In genomic region chr5:173970878-173971650, GRCh38 we compare ENCODE assay signal across 19 cellular contexts. TPM values are rescaled to one million over a fixed set of nuclear protein-coding genes. Genes with fewer than 3 reads are reported as not detected.
DNase-seq lines count a peak whose midpoint lies in the region; ATAC-seq and TF ChIP-seq lines count a peak whose summit lies in the region.
"Had no signal": no experiment of that assay in that cellular context is flagged by ENCODE, and none has a peak within 500 bp of the region (broad histone marks: within the 10 kb centered on the region; RNA-seq: fewer than 3 reads in every experiment).

No MANE protein-coding gene starts in this region.

- intact Hi-C loops in left ventricle myocardium inferior (cut with micrococcal nuclease): no loop called here
- intact Hi-C loops in heart left ventricle (cut with DNase I): loop anchor here in 8 of 10 donors (2.0 to 10.0 kb wide), 6 partner anchors 74 to 346 kb away; partner anchors contain the start of gene CPEB4 (in 1 of the 8)
- intact Hi-C loops in uterus (cut with DNase I; ENCODE audit: low total_unique reads): loop anchor here (5.0 kb wide), 1 partner anchor 349 kb away; no protein-coding TSS in a partner anchor
- intact Hi-C loops in lower leg skin (cut with DNase I; ENCODE audit: low total_unique reads): loop anchor here (5.0 kb wide), 1 partner anchor 354 kb away; the partner anchor contains the start of gene BOD1

- H3K27me3 ChIP-seq in left ventricle myocardium inferior (ENCODE audit: low read depth) (no peaks in the 10 kb centered on the region), heart left ventricle (peaks cover 0 to 4% (median 0%) of the 10 kb centered on the region in 9 donors), endodermal cell (ENCODE audit: control insufficient read depth, insufficient read depth, low read length, poor library complexity, severe bottlenecking) (no peaks in the 10 kb centered on the region), uterus (no peaks in the 10 kb centered on the region)
- H3K27me3 ChIP-seq: body of pancreas, testis had no signal

- TF ChIP-seq CTCF in left ventricle myocardium inferior (IDR thresholded peaks at IDR 0.05; ENCODE audit: borderline replicate concordance) (no peak), heart left ventricle (IDR thresholded peaks at IDR 0.05) (no peak), endodermal cell (conservative IDR thresholded peaks at IDR 0.05) (peak; percentile 52), uterus (IDR thresholded peaks at IDR 0.05) (no peak), lower leg skin (IDR thresholded peaks at IDR 0.05) (no peak)

- H3K9ac ChIP-seq in endodermal cell (ENCODE audit: extremely low read depth, low read length, poor library complexity, severe bottlenecking): no peak overlapping the region

- no peaks in the 10 kb centered on the region for H3K36me3 Mint-ChIP-seq in endodermal cell (ENCODE audit: low read depth)
- H3K36me3 Mint-ChIP-seq: activated CD8-positive, alpha-beta memory T cell treated with anti-CD3 and anti-CD28 coated beads, Interleukin-2, amount 10 ng/mL, durations not matched to agents 7 days and 5 days; naive thymus-derived CD8-positive, alpha-beta T cell had no signal

- no peaks in the 10 kb centered on the region for H3K36me3 ChIP-seq in left ventricle myocardium inferior
- H3K36me3 ChIP-seq in heart left ventricle: no peaks in the 10 kb centered on the region
- H3K36me3 ChIP-seq in endodermal cell (ENCODE audit: control insufficient read depth, insufficient read depth, low read length): no peaks in the 10 kb centered on the region
- H3K36me3 ChIP-seq in uterus: no peaks in the 10 kb centered on the region

- DNase-seq in left ventricle myocardium inferior (no peak), heart left ventricle (no peak), NCI-H69 (lab: John Stamatoyannopoulos, UW) (peak; percentile 15), endodermal cell (peak; percentile 63), uterus (peak; percentile 34 to 38), lower leg skin (ENCODE audit: low spot score in 2 of 2) (no peak), NCI-H345 treated with DMSO at 0.1 percent for 48 hours (lab: John Stamatoyannopoulos, UW; ENCODE audit: unreplicated experiment) (no peak)
- DNase-seq: activated B cell treated with CpG ODN at 0.5 μM for 24 hours; activated CD8-positive, alpha-beta memory T cell treated with anti-CD3 and anti-CD28 coated beads, Interleukin-2, amount 10 ng/mL, durations not matched to agents 7 days and 5 days; activated naive CD4-positive, alpha-beta T cell treated with Interleukin-2 at 50 U/mL for 16 hours; body of pancreas; effector CD4-positive, alpha-beta T cell; naive thymus-derived CD8-positive, alpha-beta T cell; NCI-H1417; NCI-H446; testis had no signal

- ATAC-seq in heart left ventricle: no peak
- ATAC-seq in GM21723 (IDR thresholded peaks at IDR 0.05; ENCODE audit: unreplicated experiment): no peak
- ATAC-seq: activated CD8-positive, alpha-beta memory T cell treated with anti-CD3 and anti-CD28 coated beads, Interleukin-2, amount 10 ng/mL, durations not matched to agents 7 days and 5 days; body of pancreas; naive thymus-derived CD8-positive, alpha-beta T cell had no signal

- H3K9me3 Mint-ChIP-seq in endodermal cell: no peaks in the 10 kb centered on the region
- H3K9me3 Mint-ChIP-seq: activated B cell treated with CpG ODN at 0.5 μM for 24 hours; naive thymus-derived CD8-positive, alpha-beta T cell had no signal

- WGBS in heart left ventricle, 4 donors: 66 to 68% (median 67%) methylated on average over 18 of the region's 18 CpGs
- 90 to 94% methylated on average over 14 to 18 of the region's 18 CpGs for WGBS in endodermal cell (ENCODE audit: insufficient coverage in 1 of 2, insufficient read length in 1 of 2), 2 experiments
- 63 to 79% methylated on average over 18 of the region's 18 CpGs for WGBS in lower leg skin, 2 donors

- peaks cover 54% of the 10 kb centered on the region for H3K4me1 Mint-ChIP-seq in endodermal cell

- peak overlapping the region; percentile 7 for H3K27ac Mint-ChIP-seq in endodermal cell
- H3K27ac Mint-ChIP-seq: activated B cell treated with CpG ODN at 0.5 μM for 24 hours; activated CD8-positive, alpha-beta memory T cell treated with anti-CD3 and anti-CD28 coated beads, Interleukin-2, amount 10 ng/mL, durations not matched to agents 7 days and 5 days had no signal

- H3K27me3 Mint-ChIP-seq in endodermal cell (ENCODE audit: insufficient read depth): no peaks in the 10 kb centered on the region

- H3K4me1 ChIP-seq in left ventricle myocardium inferior: peaks cover 34% of the 10 kb centered on the region
- H3K4me1 ChIP-seq in heart left ventricle: peaks cover 0 to 25% (median 9%) of the 10 kb centered on the region in 12 donors
- H3K4me1 ChIP-seq in endodermal cell (ENCODE audit: control insufficient read depth, insufficient read depth, low read length): peaks cover 12% of the 10 kb centered on the region
- H3K4me1 ChIP-seq in uterus: no peaks in the 10 kb centered on the region
- H3K4me1 ChIP-seq: testis had no signal

- no peak overlapping the region for H3K4me3 ChIP-seq in left ventricle myocardium inferior
- no peak overlapping the region for H3K4me3 ChIP-seq in heart left ventricle
- H3K4me3 ChIP-seq in endodermal cell (ENCODE audit: low read length): no peak overlapping the region
- no peak overlapping the region for H3K4me3 ChIP-seq in uterus
- no peak overlapping the region for H3K4me3 ChIP-seq in lower leg skin (ENCODE audit: low read depth, poor library complexity, severe bottlenecking)
- H3K4me3 ChIP-seq: body of pancreas, testis had no signal

- H3K4me3 Mint-ChIP-seq in endodermal cell: no peak overlapping the region
- H3K4me3 Mint-ChIP-seq: activated B cell treated with CpG ODN at 0.5 μM for 24 hours; activated CD8-positive, alpha-beta memory T cell treated with anti-CD3 and anti-CD28 coated beads, Interleukin-2, amount 10 ng/mL, durations not matched to agents 7 days and 5 days had no signal

- H3K9me3 ChIP-seq in left ventricle myocardium inferior (replicated peaks): no peaks in the 10 kb centered on the region
- H3K9me3 ChIP-seq in heart left ventricle: no peaks in the 10 kb centered on the region
- no peaks in the 10 kb centered on the region for H3K9me3 ChIP-seq in endodermal cell (ENCODE audit: control insufficient read depth, low read length)
- H3K9me3 ChIP-seq in uterus: no peaks in the 10 kb centered on the region
- H3K9me3 ChIP-seq: body of pancreas, testis had no signal

- TF ChIP-seq POLR2A in heart left ventricle (IDR thresholded peaks at IDR 0.05): no peak
- TF ChIP-seq POLR2A in uterus (IDR thresholded peaks at IDR 0.05): no peak
- no peak for TF ChIP-seq POLR2A in lower leg skin (IDR thresholded peaks at IDR 0.05)

- H3K27ac ChIP-seq in left ventricle myocardium inferior (replicated peaks) (peak overlapping the region; percentile 13), heart left ventricle (peak overlapping the region in 1 of 12 donors; percentile 1), endodermal cell (ENCODE audit: low read depth, low read length) (no peak overlapping the region), uterus (peak overlapping the region in 1 of 2 donors; percentile 43)
- H3K27ac ChIP-seq: body of pancreas, testis had no signal

RNA-seq across cellular contexts. Expression of gene C5orf47, which starts 17.9 kb away (rescaled TPM):
- total RNA-seq in left ventricle myocardium inferior (0.08 TPM), heart left ventricle (under 1 TPM in 2 of 9 donors, not detected in 7; 0.12 to 0.58 TPM), endodermal cell (not detected), uterus (under 1 TPM in 1 of 4 donors, not detected in 3; 0.21 TPM), lower leg skin (not detected)
- polyA plus RNA-seq in heart left ventricle: under 1 TPM; 0.15 TPM
- polyA plus RNA-seq in endodermal cell (2013, experiment 1 of 2): not detected
- polyA plus RNA-seq in endodermal cell (2013, experiment 2 of 2): not detected
- total RNA-seq: activated B cell treated with CpG ODN at 0.5 μM for 24 hours; body of pancreas; H4; naive thymus-derived CD8-positive, alpha-beta T cell had no signal
- polyA plus RNA-seq: liver; naive thymus-derived CD8-positive, alpha-beta T cell had no signal

Comparison
In these comparisons a context has a peak if more than half of its experiments do, and no peak if none do; other contexts are left out.
1. DNase-seq: peak in NCI-H69 (single experiment), endodermal cell (single experiment) and uterus (2 of 2); none in left ventricle myocardium inferior (single experiment), heart left ventricle (0 of 5), lower leg skin (0 of 2) and NCI-H345 treated with DMSO at 0.1 percent for 48 hours (single experiment).